ENCODE assay signal across 14 cellular contexts in genomic region chr6:51868591-51869355, GRCh38.
"Had no signal": no experiment of that assay in that cellular context is flagged by ENCODE, and none has a peak within 500 bp of the region (broad histone marks: within the 10 kb centered on the region; RNA-seq: fewer than 3 reads in every experiment).

No MANE protein-coding gene starts in this region.

- H3K4me3 Mint-ChIP-seq: naive B cell had no signal

- H3K4me1 ChIP-seq: adrenal gland, parathyroid adenoma had no signal

- H3K4me3 ChIP-seq: adrenal gland, coronary artery had no signal

- H3K27ac ChIP-seq: adrenal gland, coronary artery, parathyroid adenoma had no signal

- H3K27me3 ChIP-seq: adrenal gland had no signal

- H3K9ac ChIP-seq: parathyroid adenoma had no signal

- H3K4me1 Mint-ChIP-seq: naive B cell had no signal

- H3K36me3 Mint-ChIP-seq: naive B cell had no signal

- H3K9me3 ChIP-seq: adrenal gland had no signal

- H3K36me3 ChIP-seq: adrenal gland had no signal

- H3K79me2 ChIP-seq: parathyroid adenoma had no signal

- H2AFZ ChIP-seq: parathyroid adenoma had no signal

- DNase-seq: activated CD4-positive, alpha-beta T cell treated with anti-CD3 and anti-CD28 coated beads, Interleukin-2, amount 50 U/mL, for 4 hours; activated naive CD4-positive, alpha-beta T cell treated with anti-CD3 and anti-CD28 coated beads, Interleukin-2, amount 50 U/mL, for 16 hours; activated T-cell treated with anti-CD3 and anti-CD28 coated beads, Interleukin-2, amount 50 U/mL, for 1 hour; adrenal gland; central memory CD4-positive, alpha-beta T cell; effector CD4-positive, alpha-beta T cell; hippocampal formation; midbrain; naive B cell; retina; stimulated activated CD4-positive, alpha-beta T cell treated with anti-CD3 and anti-CD28 coated beads, Interleukin-15, amount 100 ng/mL, for 24 hours; stimulated activated CD4-positive, alpha-beta T cell treated with anti-CD3 and anti-CD28 coated beads, Interleukin-4, amount 100 ng/mL, for 4 hours had no signal
